Comparison of ENCODE assay signal across 20 cellular contexts in the genomic region with DNA sequence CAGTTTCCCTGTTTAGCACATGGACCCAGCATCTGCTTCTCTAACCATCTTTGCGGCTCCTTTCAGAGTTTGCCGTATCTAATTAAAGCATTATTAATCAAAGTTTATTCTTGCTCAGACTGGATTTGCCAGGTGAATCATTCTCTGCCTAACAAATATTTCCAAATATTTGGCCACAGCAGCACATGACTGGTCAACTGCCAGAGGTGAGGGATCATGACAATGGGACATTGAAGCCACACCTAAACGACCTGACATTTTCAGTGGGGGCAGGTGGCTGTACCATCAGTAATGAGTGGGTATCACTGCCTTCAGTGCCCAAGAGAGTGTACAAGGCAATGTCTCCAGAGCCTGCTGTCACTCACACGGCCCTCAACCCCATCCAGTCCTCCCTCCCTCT.
DNase-seq lines count a peak whose midpoint lies in the region; ATAC-seq and TF ChIP-seq lines count a peak whose summit lies in the region.
"Had no signal": no experiment of that assay in that cellular context is flagged by ENCODE, and none has a peak within 500 bp of the region (broad histone marks: within the 10 kb centered on the region; RNA-seq: fewer than 3 reads in every experiment).

No MANE protein-coding gene starts in this region.

- no peak for TF ChIP-seq CTCF in right lobe of liver (IDR thresholded peaks at IDR 0.05)

- POLR2A ChIA-PET in CD8-positive, alpha-beta memory T cell (lab: Charles Lee): no interaction called here

- no peaks in the 10 kb centered on the region for H3K4me1 Mint-ChIP-seq in CD8-positive, alpha-beta memory T cell
- H3K4me1 Mint-ChIP-seq: B cell; CD4-positive, CD25-positive, alpha-beta regulatory T cell; GM23338 had no signal

- CTCF ChIA-PET in CD8-positive, alpha-beta memory T cell (lab: Charles Lee): no interaction called here

- no peak overlapping the region for H3K4me3 Mint-ChIP-seq in CD8-positive, alpha-beta memory T cell
- H3K4me3 Mint-ChIP-seq: B cell; CD4-positive, CD25-positive, alpha-beta regulatory T cell; CD8-positive, alpha-beta T cell; GM23338; HFFc6 had no signal

- 42% methylated on average over 4 of the region's 4 CpGs for WGBS in right lobe of liver (ENCODE audit: insufficient coverage, low coverage, low lambda C conversion rate, missing lambda C conversion rate)

- intact Hi-C loops in right lobe of liver (cut with DNase I): no loop called here

- H3K27me3 Mint-ChIP-seq in CD8-positive, alpha-beta memory T cell: peaks cover 0 to 2% of the 10 kb centered on the region in 2 donors
- H3K27me3 Mint-ChIP-seq: CD4-positive, CD25-positive, alpha-beta regulatory T cell had no signal

- no peaks in the 10 kb centered on the region for H3K4me1 ChIP-seq in right lobe of liver
- no peaks in the 10 kb centered on the region for H3K4me1 ChIP-seq in CD8-positive, alpha-beta memory T cell (ENCODE audit: insufficient read depth, low read length)
- H3K4me1 ChIP-seq: HAP-1 had no signal

- H3K36me3 Mint-ChIP-seq in CD8-positive, alpha-beta memory T cell: no peaks in the 10 kb centered on the region
- H3K36me3 Mint-ChIP-seq: CD4-positive, CD25-positive, alpha-beta regulatory T cell; CD8-positive, alpha-beta T cell had no signal

- no peaks in the 10 kb centered on the region for H3K9me3 ChIP-seq in right lobe of liver
- H3K9me3 ChIP-seq in CD8-positive, alpha-beta memory T cell (ENCODE audit: low read length): no peaks in the 10 kb centered on the region
- H3K9me3 ChIP-seq: BLaER1, HAP-1 had no signal

- H3K4me3 ChIP-seq in right lobe of liver: no peak overlapping the region
- no peak overlapping the region for H3K4me3 ChIP-seq in CD8-positive, alpha-beta memory T cell (ENCODE audit: low read length)
- H3K4me3 ChIP-seq: BLaER1, GM12878, GM23338, HAP-1 had no signal

- no peak overlapping the region for H3K27ac Mint-ChIP-seq in CD8-positive, alpha-beta memory T cell
- H3K27ac Mint-ChIP-seq: B cell; CD4-positive, CD25-positive, alpha-beta regulatory T cell; CD8-positive, alpha-beta T cell; GM23338; HFFc6 had no signal

- ATAC-seq in right lobe of liver (peak in 3 of 4 donors; percentile 20 to 75 (median 64)), GM18868 (IDR thresholded peaks at IDR 0.05; ENCODE audit: unreplicated experiment) (no peak)
- ATAC-seq: CD8-positive, alpha-beta T cell; GM12878; GM23338 had no signal

- H3K27me3 ChIP-seq in right lobe of liver: no peaks in the 10 kb centered on the region
- H3K27me3 ChIP-seq in CD8-positive, alpha-beta memory T cell (ENCODE audit: insufficient read depth, low read length, poor library complexity, severe bottlenecking): no peaks in the 10 kb centered on the region
- H3K27me3 ChIP-seq: BLaER1 had no signal

- no peaks in the 10 kb centered on the region for H3K36me3 ChIP-seq in right lobe of liver
- H3K36me3 ChIP-seq in CD8-positive, alpha-beta memory T cell (ENCODE audit: insufficient read depth, low read length): no peaks in the 10 kb centered on the region
- H3K36me3 ChIP-seq: BLaER1, HAP-1 had no signal

- no peaks in the 10 kb centered on the region for H3K9me3 Mint-ChIP-seq in CD8-positive, alpha-beta memory T cell
- H3K9me3 Mint-ChIP-seq: CD8-positive, alpha-beta T cell; GM23338 had no signal

- DNase-seq in NCI-H146 (lab: John Stamatoyannopoulos, UW) (peak; percentile 14), NCI-H146 treated with DMSO at 0.1 percent for 48 hours (lab: John Stamatoyannopoulos, UW; ENCODE audit: unreplicated experiment) (no peak), NCI-H748 treated with DMSO at 0.1 percent for 48 hours (lab: John Stamatoyannopoulos, UW) (peak; percentile 39), right lobe of liver (peak in 1 of 3 donors; percentile 28)
- no peak for DNase-seq in CD8-positive, alpha-beta memory T cell
- DNase-seq: CD4-positive, CD25-positive, alpha-beta regulatory T cell; CD8-positive, alpha-beta T cell; DMS 273 treated with DMSO at 0.1 percent for 48 hours; DMS79; EL; GDM1; HFFc6 had no signal

- no peak for TF ChIP-seq POLR2A in right lobe of liver (IDR thresholded peaks at IDR 0.05)

- no peak overlapping the region for H3K27ac ChIP-seq in right lobe of liver
- no peak overlapping the region for H3K27ac ChIP-seq in CD8-positive, alpha-beta memory T cell (ENCODE audit: low read depth, low read length)
- H3K27ac ChIP-seq: 22Rv1, BLaER1, C4-2B had no signal

Comparison
In these comparisons a context has a peak if more than half of its experiments do, and no peak if none do; other contexts are left out.
1. DNase-seq: peak in NCI-H146 (single experiment) and NCI-H748 treated with DMSO at 0.1 percent for 48 hours (single experiment); none in NCI-H146 treated with DMSO at 0.1 percent for 48 hours (single experiment) and CD8-positive, alpha-beta memory T cell (0 of 5).